In genomic region chr5:39115644-39116346, GRCh38 we compare ENCODE assay signal across 21 cellular contexts. TPM values are rescaled to one million over a fixed set of nuclear protein-coding genes. Genes with fewer than 3 reads are reported as not detected.
A peak's percentile ranks its signal among the peaks of the same experiment; 100 is the strongest.
DNase-seq lines count a peak whose midpoint lies in the region; ATAC-seq, FAIRE-seq and TF ChIP-seq lines count a peak whose summit lies in the region.
"Had no signal": no experiment of that assay in that cellular context is flagged by ENCODE, and none has a peak within 500 bp of the region (broad histone marks: within the 10 kb centered on the region; RNA-seq: fewer than 3 reads in every experiment).

No MANE protein-coding gene starts in this region.

- TF ChIP-seq EP300 in K562 (IDR thresholded peaks at IDR 0.05; ENCODE audit: low read length) = no peak

- WGBS in K562 (ENCODE audit: insufficient coverage, low coverage, missing lambda C conversion rate) = 8% methylated on average over 5 of the region's 5 CpGs

- H3K9ac ChIP-seq in K562 (ENCODE audit: insufficient read depth in 1 of 2, low read depth in 2 of 2, low read length in 2 of 2) = peak overlapping the region in 1 of 2 experiments; percentile 5; a peak in 1 of 4 replicates
- H3K9ac ChIP-seq: neural progenitor cell had no signal

- H3K36me3 Mint-ChIP-seq in activated CD8-positive, alpha-beta memory T cell treated with anti-CD3 and anti-CD28 coated beads, Interleukin-2, amount 10 ng/mL, durations not matched to agents 7 days and 5 days = peaks cover 61% of the 10 kb centered on the region
- H3K36me3 Mint-ChIP-seq: neural progenitor cell had no signal

- TF ChIP-seq POLR2A in K562 (conservative IDR thresholded peaks at IDR 0.05) = no peak

- no peak for TF ChIP-seq RAD21 in K562 (CRISPR knock-in tag; conservative IDR thresholded peaks at IDR 0.05 in 1 of 2, IDR thresholded peaks at IDR 0.05 in 1 of 2)

- H3K9me3 Mint-ChIP-seq in activated CD8-positive, alpha-beta memory T cell treated with anti-CD3 and anti-CD28 coated beads, Interleukin-2, amount 10 ng/mL, durations not matched to agents 7 days and 5 days (ENCODE audit: low read depth) = no peaks in the 10 kb centered on the region
- H3K9me3 Mint-ChIP-seq: activated T-helper 1 cell treated with anti-CD3 and anti-CD28 coated beads, Interleukin-12 subunit alpha, Interleukin-12 subunit beta, Interleukin-2, Interleukin-4 antibody, amounts not matched to agents 30 ng/mL and 10 ng/mL and 1 ng/mL, durations not matched to agents 14 hours and 24 hours and 36 hours; CD14-positive monocyte; neural progenitor cell had no signal

- H3K36me3 ChIP-seq in K562 (ENCODE audit: control insufficient read depth, insufficient read depth, low read length) = no peaks in the 10 kb centered on the region
- H3K36me3 ChIP-seq in osteoblast (ENCODE audit: insufficient read depth, low read length) = no peaks in the 10 kb centered on the region
- H3K36me3 ChIP-seq: neural progenitor cell had no signal

- in situ Hi-C loops in K562 (cut with MboI) = no loop called here

- H3K79me2 ChIP-seq in K562 (ENCODE audit: control insufficient read depth, insufficient read depth, low read length) (no peaks in the 10 kb centered on the region), osteoblast (ENCODE audit: insufficient read depth, low read length) (no peaks in the 10 kb centered on the region)

- H3K4me1 ChIP-seq in K562 (replicated peaks in 1 of 2; ENCODE audit: control insufficient read depth in 2 of 2, insufficient read depth in 2 of 2, low read length in 2 of 2) (peaks cover 10 to 60% of the 10 kb centered on the region in 2 experiments), osteoblast (ENCODE audit: insufficient read depth, low read length) (peaks cover 4% of the 10 kb centered on the region)
- H3K4me1 ChIP-seq: neural progenitor cell had no signal

- no peak for ATAC-seq in activated CD8-positive, alpha-beta memory T cell treated with anti-CD3 and anti-CD28 coated beads, Interleukin-2, amount 10 ng/mL, durations not matched to agents 7 days and 5 days
- ATAC-seq in K562 (peak; percentile 11), HG02798 (IDR thresholded peaks at IDR 0.05; ENCODE audit: poor library complexity, unreplicated experiment) (no peak), GM19455 (IDR thresholded peaks at IDR 0.05; ENCODE audit: unreplicated experiment) (no peak)
- ATAC-seq: left colon had no signal

- POLR2A ChIA-PET in K562 (lab: Yijun Ruan, JAX) = interaction anchor here (0.8 to 1.0 kb wide), 2 partner anchors 13 to 41 kb away, joined by 3 to 4 read pairs; no protein-coding TSS in a partner anchor

- intact Hi-C loops in K562 (cut with micrococcal nuclease) = loop anchor here (5.0 kb wide), 1 partner anchor 38 kb away; no protein-coding TSS in a partner anchor

- H3K4me1 Mint-ChIP-seq in activated CD8-positive, alpha-beta memory T cell treated with anti-CD3 and anti-CD28 coated beads, Interleukin-2, amount 10 ng/mL, durations not matched to agents 7 days and 5 days = peaks cover 21% of the 10 kb centered on the region
- H3K4me1 Mint-ChIP-seq: CD14-positive monocyte had no signal

- H3K27me3 ChIP-seq in K562 (ENCODE audit: control insufficient read depth in 2 of 2, insufficient read depth in 2 of 2, low read length in 2 of 2) (no peaks in the 10 kb centered on the region), osteoblast (ENCODE audit: insufficient read depth, low read length) (no peaks in the 10 kb centered on the region)
- H3K27me3 ChIP-seq: neural progenitor cell, spleen had no signal

- H3K4me3 Mint-ChIP-seq in activated CD8-positive, alpha-beta memory T cell treated with anti-CD3 and anti-CD28 coated beads, Interleukin-2, amount 10 ng/mL, durations not matched to agents 7 days and 5 days = no peak overlapping the region
- H3K4me3 Mint-ChIP-seq: activated T-helper 1 cell treated with anti-CD3 and anti-CD28 coated beads, Interleukin-12 subunit alpha, Interleukin-12 subunit beta, Interleukin-2, Interleukin-4 antibody, amounts not matched to agents 30 ng/mL and 10 ng/mL and 1 ng/mL, durations not matched to agents 14 hours and 24 hours and 36 hours; CD14-positive monocyte; neural progenitor cell had no signal

- no peak for DNase-seq in activated CD8-positive, alpha-beta memory T cell treated with anti-CD3 and anti-CD28 coated beads, Interleukin-2, amount 10 ng/mL, durations not matched to agents 7 days and 5 days
- DNase-seq in activated CD8-positive, alpha-beta memory T cell treated with anti-CD3 and anti-CD28 coated beads, Interleukin-2, amount 50 U/mL, for 4 hours = no peak
- peak; percentile 74 for DNase-seq in OCI-M1 (lab: John Stamatoyannopoulos, UW)
- DNase-seq in K562 (ENCODE audit: extremely low read depth in 1 of 4, low spot score in 3 of 4) = peak in 1 of 4 experiments; percentile 47
- peak; percentile 21 for DNase-seq in osteoblast (ENCODE audit: insufficient read length, low spot score, missing footprints)
- no peak for DNase-seq in NCI-H774 (lab: John Stamatoyannopoulos, UW)
- DNase-seq: ACHN; DMS53; dorsolateral prefrontal cortex; left colon; midbrain; NCI-H1694; NCI-H2227 treated with DMSO at 0.1 percent for 48 hours; RPMI8226; spleen; stimulated activated CD8-positive, alpha-beta memory T cell treated with anti-CD3 and anti-CD28 coated beads, Interleukin-4, amount 100 ng/mL, for 48 hours had no signal

- H3K4me3 ChIP-seq in K562 (no peak overlapping the region), osteoblast (ENCODE audit: insufficient read depth, low read length) (no peak overlapping the region)
- H3K4me3 ChIP-seq: neural progenitor cell, spleen had no signal

- TF ChIP-seq CTCF in K562 (IDR thresholded peaks at IDR 0.05 in 2 of 3, conservative IDR thresholded peaks at IDR 0.05 in 1 of 3; ENCODE audit: insufficient read depth in 2 of 3, low read depth in 1 of 3, low read length in 3 of 3) (no peak), osteoblast (IDR thresholded peaks at IDR 0.05; ENCODE audit: extremely low read depth, low read depth, low read length) (no peak)

- H3K9me3 ChIP-seq in K562 (replicated peaks; ENCODE audit: control insufficient read depth, insufficient read depth, low read depth, low read length) (no peaks in the 10 kb centered on the region), osteoblast (ENCODE audit: low read depth, low read length) (no peaks in the 10 kb centered on the region)
- H3K9me3 ChIP-seq: spleen had no signal

- H3K27ac Mint-ChIP-seq in activated CD8-positive, alpha-beta memory T cell treated with anti-CD3 and anti-CD28 coated beads, Interleukin-2, amount 10 ng/mL, durations not matched to agents 7 days and 5 days = peak overlapping the region; percentile 6
- H3K27ac Mint-ChIP-seq: activated T-helper 1 cell treated with anti-CD3 and anti-CD28 coated beads, Interleukin-12 subunit alpha, Interleukin-12 subunit beta, Interleukin-2, Interleukin-4 antibody, amounts not matched to agents 30 ng/mL and 10 ng/mL and 1 ng/mL, durations not matched to agents 14 hours and 24 hours and 36 hours; neural progenitor cell had no signal

- BruUV-seq in K562 (replicated peaks; lab: Mats Ljungman, UMichigan) = no TSS peak

- CTCF ChIA-PET in activated CD8-positive, alpha-beta memory T cell treated with anti-CD3 and anti-CD28 coated beads, Interleukin-2, amount 10 ng/mL, durations not matched to agents 7 days and 5 days (lab: Charles Lee) = no interaction called here
- CTCF ChIA-PET in K562 (lab: Yijun Ruan, JAX; ENCODE audit: low intra/inter-chr PET ratio) = no interaction called here

- H3K27ac ChIP-seq in K562 (ENCODE audit: extremely low read depth, low read depth, low read length) (peak overlapping the region; percentile 55; the same call in 2 of the 3 replicates), osteoblast (ENCODE audit: low read depth, low read length) (no peak overlapping the region)
- H3K27ac ChIP-seq: neural progenitor cell had no signal

- H3K4me2 ChIP-seq in K562 (ENCODE audit: insufficient read depth, low read length) = peak overlapping the region; percentile 47
- no peak overlapping the region for H3K4me2 ChIP-seq in osteoblast (ENCODE audit: insufficient read depth, low read length)
- H3K4me2 ChIP-seq: neural progenitor cell had no signal

- no peaks in the 10 kb centered on the region for H3K9me1 ChIP-seq in K562 (ENCODE audit: control insufficient read depth, insufficient read depth, low read length)

- peak overlapping the region; percentile 70 for H2AFZ ChIP-seq in K562 (ENCODE audit: low read depth, low read length)
- H2AFZ ChIP-seq in osteoblast (ENCODE audit: low read length) = peak overlapping the region; percentile 42
- H2AFZ ChIP-seq: neural progenitor cell had no signal

- H3K27me3 Mint-ChIP-seq in activated CD8-positive, alpha-beta memory T cell treated with anti-CD3 and anti-CD28 coated beads, Interleukin-2, amount 10 ng/mL, durations not matched to agents 7 days and 5 days = no peaks in the 10 kb centered on the region

- H4K20me1 ChIP-seq in K562 (replicated peaks; ENCODE audit: control insufficient read depth, insufficient read depth, low read length) (no peaks in the 10 kb centered on the region), osteoblast (ENCODE audit: insufficient read depth, low read length) (no peaks in the 10 kb centered on the region)

- FAIRE-seq in K562 (lab: Jason Lieb, UNC) = no peak

TF ChIP-seq in K562, 482 proteins besides CTCF, POLR2A, EP300 and RAD21 (continues in another document):
- TF ChIP-seq CREB1 (IDR thresholded peaks at IDR 0.05) (0 out of 2 replicates have a peak, but pooled peaks have one; percentile 5), CREB1 (CRISPR knock-in tag; IDR thresholded peaks at IDR 0.05) (no peak), C11orf30 (IDR thresholded peaks at IDR 0.05; ENCODE audit: low read depth) (peak; percentile 56), CBFA2T2 (conservative IDR thresholded peaks at IDR 0.05) (no peak)

RNA-seq across cellular contexts. Expression of gene RICTOR, which starts 41.6 kb away (rescaled TPM):
- 10 to 100 TPM; 40.2 to 50.5 TPM for total RNA-seq in activated CD8-positive, alpha-beta memory T cell treated with anti-CD3 and anti-CD28 coated beads, Interleukin-2, amount 10 ng/mL, durations not matched to agents 7 days and 5 days
- 131 and 332 TPM in 2 replicates for total RNA-seq in K562 (2011; cell fraction: chromatin; rRNA removed; ENCODE audit: low replicate concordance)
- 38.0 and 56.7 TPM in 2 replicates for total RNA-seq in K562 (2011; cell fraction: nucleolus; rRNA removed)
- total RNA-seq in K562 (2011; cell fraction: nucleoplasm; rRNA removed) = 86.9 and 126 TPM in 2 replicates
- total RNA-seq in K562 (2014; rRNA removed) = 18.1 and 22.6 TPM in 2 replicates
- total RNA-seq in K562 (2014; rRNA removed; fragmentation: Illumina TruSeq; extraction: Trizol) = 37.6 and 47.4 TPM in 2 replicates
- total RNA-seq in K562 (2015; rRNA removed; fragmentation: Illumina TruSeq; extraction: Trizol) = 32.3 and 35.2 TPM in 2 replicates
- 41.0 and 43.2 TPM in 2 replicates for total RNA-seq in K562 (2021)
- polyA plus RNA-seq in K562 (2011; rRNA removed) = 31.7 and 46.6 TPM in 2 replicates
- 9.1 and 16.2 TPM in 2 replicates for polyA plus RNA-seq in K562 (2011; cell fraction: cytosol; rRNA removed)
- 58.1 and 62.5 TPM in 2 replicates for polyA plus RNA-seq in K562 (2011; cell fraction: nucleus; rRNA removed)
- polyA plus RNA-seq in K562 (2012) = 11.7 and 13.1 TPM in 2 replicates
- 18.8 and 19.7 TPM in 2 replicates for polyA plus RNA-seq in K562 (2014; fragmentation: Illumina TruSeq; extraction: Trizol)
- polyA plus RNA-seq in K562 (2014; fragmentation: Nextera tagmentation; extraction: Ambion mirVana) = 10 to 100 TPM; 13.9 to 15.9 TPM
- 14.2 and 17.0 TPM in 2 replicates for polyA plus RNA-seq in K562 (2014; rRNA removed)
- polyA minus RNA-seq in K562 (2011; rRNA and poly(A)+ RNA removed) = 205 and 242 TPM in 2 replicates
- 41.3 and 55.6 TPM in 2 replicates for polyA minus RNA-seq in K562 (2011; cell fraction: cytosol; rRNA and poly(A)+ RNA removed)
- 123 and 176 TPM in 2 replicates for polyA minus RNA-seq in K562 (2011; cell fraction: nucleus; rRNA and poly(A)+ RNA removed)
- 46.7 and 50.7 TPM in 2 replicates for total RNA-seq in osteoblast

Comparison
In these comparisons a context has a peak if more than half of its experiments do, and no peak if none do; other contexts are left out.
1. DNase-seq: peak in OCI-M1 (single experiment) and osteoblast (single experiment); none in activated CD8-positive, alpha-beta memory T cell treated with anti-CD3 and anti-CD28 coated beads, Interleukin-2, amount 10 ng/mL, durations not matched to agents 7 days and 5 days (single experiment), activated CD8-positive, alpha-beta memory T cell treated with anti-CD3 and anti-CD28 coated beads, Interleukin-2, amount 50 U/mL, for 4 hours (single experiment) and NCI-H774 (single experiment).